Comparison of ENCODE assay signal across 24 cellular contexts in the genomic region with DNA sequence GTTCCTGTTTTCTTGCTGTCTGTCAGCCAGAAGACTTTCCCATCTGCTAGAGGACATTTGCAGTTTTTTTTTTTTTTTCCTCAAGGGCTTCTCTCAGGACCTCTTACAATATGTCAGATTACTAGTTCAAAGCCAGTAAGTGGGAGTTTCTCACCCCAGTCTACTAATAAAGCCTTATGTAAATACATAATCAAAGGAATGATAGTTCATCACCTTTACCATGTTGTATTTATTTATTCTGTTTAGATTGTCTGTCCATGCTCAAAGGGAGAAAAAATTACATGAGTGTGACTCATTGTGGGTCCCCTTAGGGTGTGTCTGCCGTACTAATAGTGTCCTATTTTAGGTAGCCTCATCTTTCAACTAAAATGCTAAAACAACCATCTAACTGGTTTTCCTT.
"Had no signal": no experiment of that assay in that cellular context is flagged by ENCODE, and none has a peak within 500 bp of the region (broad histone marks: within the 10 kb centered on the region; RNA-seq: fewer than 3 reads in every experiment).

No MANE protein-coding gene starts in this region.

- H3K27me3 Mint-ChIP-seq: activated B cell treated with CpG ODN at 0.5 μM for 24 hours; activated CD4-positive, alpha-beta memory T cell treated with anti-CD3 and anti-CD28 coated beads for 36 hours; activated CD4-positive, alpha-beta T cell treated with anti-CD3 and anti-CD28 coated beads, Interleukin-2, amount 10 ng/mL, durations not matched to agents 7 days and 5 days; activated naive CD8-positive, alpha-beta T cell treated with anti-CD3 and anti-CD28 coated beads, Interleukin-2, amount 50 U/mL, for 24 hours; brain; central memory CD8-positive, alpha-beta T cell; T-cell had no signal

- H3K27ac Mint-ChIP-seq: activated B cell treated with CpG ODN at 0.5 μM for 24 hours; activated CD4-positive, alpha-beta memory T cell treated with anti-CD3 and anti-CD28 coated beads for 36 hours; activated CD4-positive, alpha-beta T cell treated with anti-CD3 and anti-CD28 coated beads, Interleukin-2, amount 10 ng/mL, durations not matched to agents 7 days and 5 days; activated naive CD4-positive, alpha-beta T cell treated with anti-CD3 and anti-CD28 coated beads, Interleukin-2, amount 50 U/mL, for 72 hours; activated naive CD8-positive, alpha-beta T cell treated with anti-CD3 and anti-CD28 coated beads, Interleukin-2, amount 50 U/mL, for 24 hours; brain; T-cell had no signal

- DNase-seq: activated B cell treated with CpG ODN at 0.5 μM for 24 hours; activated CD4-positive, alpha-beta memory T cell treated with anti-CD3 and anti-CD28 coated beads for 36 hours; activated CD4-positive, alpha-beta T cell treated with anti-CD3 and anti-CD28 coated beads for 1 hour; activated CD4-positive, alpha-beta T cell treated with anti-CD3 and anti-CD28 coated beads, Interleukin-2, amount 10 ng/mL, durations not matched to agents 7 days and 5 days; activated CD8-positive, alpha-beta memory T cell treated with anti-CD3 and anti-CD28 coated beads for 24 hours; activated effector memory CD4-positive, alpha-beta T cell treated with anti-CD3 and anti-CD28 coated beads, Interleukin-2, amount 50 U/mL, for 16 hours; activated naive CD4-positive, alpha-beta T cell treated with Interleukin-2 at 50 U/mL for 16 hours; activated naive CD8-positive, alpha-beta T cell treated with anti-CD3 and anti-CD28 coated beads, Interleukin-2, amount 50 U/mL, for 24 hours; activated T-cell treated with anti-CD3 and anti-CD28 coated beads, Interleukin-2, amount 50 U/mL, for 4 hours; amygdala; KG1; NCI-H1105; NCI-H1436; NCI-H187; NCI-H2081; NCI-H510A treated with DMSO at 0.1 percent for 48 hours; NCI-H774; SIG-M5; T-cell; T-helper 2 cell; T1000 had no signal

- H3K4me1 Mint-ChIP-seq: activated B cell treated with CpG ODN at 0.5 μM for 24 hours; activated CD4-positive, alpha-beta T cell treated with anti-CD3 and anti-CD28 coated beads, Interleukin-2, amount 10 ng/mL, durations not matched to agents 7 days and 5 days; activated naive CD8-positive, alpha-beta T cell treated with anti-CD3 and anti-CD28 coated beads, Interleukin-2, amount 50 U/mL, for 24 hours; central memory CD8-positive, alpha-beta T cell; T-cell had no signal

- H3K4me3 Mint-ChIP-seq: activated B cell treated with CpG ODN at 0.5 μM for 24 hours; activated CD4-positive, alpha-beta memory T cell treated with anti-CD3 and anti-CD28 coated beads for 36 hours; activated CD4-positive, alpha-beta T cell treated with anti-CD3 and anti-CD28 coated beads, Interleukin-2, amount 10 ng/mL, durations not matched to agents 7 days and 5 days; activated naive CD8-positive, alpha-beta T cell treated with anti-CD3 and anti-CD28 coated beads, Interleukin-2, amount 50 U/mL, for 24 hours; activated T-cell treated with anti-CD3 and anti-CD28 coated beads, Interleukin-2, amount 50 U/mL, for 4 hours; brain; central memory CD8-positive, alpha-beta T cell; T-cell had no signal

- H3K36me3 Mint-ChIP-seq: activated CD4-positive, alpha-beta memory T cell treated with anti-CD3 and anti-CD28 coated beads for 36 hours; activated naive CD4-positive, alpha-beta T cell treated with anti-CD3 and anti-CD28 coated beads, Interleukin-2, amount 50 U/mL, for 72 hours; brain; T-cell had no signal
